Comparison of ENCODE assay signal across 8 cellular contexts in genomic region chr7:77940647-77941046, GRCh38.
DNase-seq lines count a peak whose midpoint lies in the region; ATAC-seq and TF ChIP-seq lines count a peak whose summit lies in the region.

No MANE protein-coding gene starts in this region.

- TF ChIP-seq CTCF in DOHH2 (IDR thresholded peaks at IDR 0.05; ENCODE audit: low read depth, low read length, poor library complexity, severe bottlenecking) (peak; percentile 85), OCI-LY1 (IDR thresholded peaks at IDR 0.05; ENCODE audit: low read length) (peak; percentile 89), neural crest cell (conservative IDR thresholded peaks at IDR 0.05) (peak; percentile 80)
- TF ChIP-seq CTCF in CD8-positive, alpha-beta T cell (IDR thresholded peaks at IDR 0.05) = no peak

- H3K27me3 ChIP-seq in DOHH2 (ENCODE audit: control insufficient read depth, low read length) = no peaks in the 10 kb centered on the region
- H3K27me3 ChIP-seq in OCI-LY1 (ENCODE audit: insufficient read depth, low read length) = no peaks in the 10 kb centered on the region
- H3K27me3 ChIP-seq in CD8-positive, alpha-beta T cell (ENCODE audit: insufficient read depth, low read length) = no peaks in the 10 kb centered on the region

- no peak overlapping the region for H3K27ac Mint-ChIP-seq in neural crest cell (ENCODE audit: unreplicated experiment)
- H3K27ac Mint-ChIP-seq in CD8-positive, alpha-beta T cell = no peak overlapping the region

- H3K9me2 ChIP-seq in DOHH2 (replicated peaks; ENCODE audit: control insufficient read depth, low read length) = no peaks in the 10 kb centered on the region
- no peaks in the 10 kb centered on the region for H3K9me2 ChIP-seq in OCI-LY1 (ENCODE audit: low read depth, low read length)

- peak; percentile 59 for DNase-seq in HCEC 1CT
- peak; percentile 16 to 40 for DNase-seq in dermis microvascular lymphatic vessel endothelial cell (ENCODE audit: low read depth in 2 of 2)
- DNase-seq in neural crest cell (ENCODE audit: low read depth, low spot score) = peak; percentile 28
- no peak for DNase-seq in CD8-positive, alpha-beta T cell
- no peak for DNase-seq in amniotic stem cell (lab: John Stamatoyannopoulos, UW)

- H3K4me3 ChIP-seq in DOHH2 (ENCODE audit: low read length) (no peak overlapping the region), OCI-LY1 (ENCODE audit: low read depth, low read length, poor library complexity, severe bottlenecking) (no peak overlapping the region)
- no peak overlapping the region for H3K4me3 ChIP-seq in CD8-positive, alpha-beta T cell (ENCODE audit: low read depth, low read length)

- no peaks in the 10 kb centered on the region for H3K9me3 Mint-ChIP-seq in neural crest cell
- H3K9me3 Mint-ChIP-seq in CD8-positive, alpha-beta T cell = no peaks in the 10 kb centered on the region

- H3K4me1 ChIP-seq in DOHH2 (ENCODE audit: control insufficient read depth, low read length) = peaks cover 20% of the 10 kb centered on the region
- H3K4me1 ChIP-seq in OCI-LY1 (ENCODE audit: insufficient read depth, low read length, severe bottlenecking) = peaks cover 4% of the 10 kb centered on the region
- H3K4me1 ChIP-seq in CD8-positive, alpha-beta T cell (ENCODE audit: insufficient read depth, low read length) = no peaks in the 10 kb centered on the region

- H3F3A ChIP-seq in DOHH2 (ENCODE audit: control insufficient read depth, insufficient read depth) (peaks cover 10% of the 10 kb centered on the region), OCI-LY1 (ENCODE audit: insufficient read depth, low read length) (peaks cover 6% of the 10 kb centered on the region; the same call in 1 of the 2 replicates)

- intact Hi-C loops in CD8-positive, alpha-beta T cell (cut with DNase I, micrococcal nuclease) = loop anchor here (2.0 kb wide), 1 partner anchor 100 kb away; no protein-coding TSS in a partner anchor

- no peak overlapping the region for H3K9ac ChIP-seq in OCI-LY1 (ENCODE audit: low read length)

- H3K4me2 ChIP-seq in DOHH2 (ENCODE audit: low read length) (peak overlapping the region; percentile 29; the same call in 1 of the 2 replicates), OCI-LY1 (ENCODE audit: low read length) (no peak overlapping the region)

- H3K36me3 ChIP-seq in DOHH2 (ENCODE audit: control insufficient read depth, low read length) (peaks cover 21% of the 10 kb centered on the region), OCI-LY1 (ENCODE audit: insufficient read depth, low read length) (0 out of 2 replicates have a peak, but pooled peaks cover 5% of the 10 kb centered on the region)
- no peaks in the 10 kb centered on the region for H3K36me3 ChIP-seq in CD8-positive, alpha-beta T cell (ENCODE audit: insufficient read depth, low read length)

- H3K9me3 ChIP-seq in DOHH2 (ENCODE audit: control insufficient read depth, insufficient read depth, low read length) (no peaks in the 10 kb centered on the region), OCI-LY1 (ENCODE audit: low read length) (no peaks in the 10 kb centered on the region)
- H3K9me3 ChIP-seq in CD8-positive, alpha-beta T cell (ENCODE audit: low read length) = no peaks in the 10 kb centered on the region

- no peak overlapping the region for H3K4me3 Mint-ChIP-seq in neural crest cell
- H3K4me3 Mint-ChIP-seq in CD8-positive, alpha-beta T cell = no peak overlapping the region

- no peak overlapping the region for H2AFZ ChIP-seq in OCI-LY1 (ENCODE audit: low read length)

- no peaks in the 10 kb centered on the region for H3K27me3 Mint-ChIP-seq in neural crest cell (ENCODE audit: low read depth)
- no peaks in the 10 kb centered on the region for H3K27me3 Mint-ChIP-seq in CD8-positive, alpha-beta T cell (ENCODE audit: low read depth)

- no peaks in the 10 kb centered on the region for H3K4me1 Mint-ChIP-seq in neural crest cell
- peaks cover 2% of the 10 kb centered on the region for H3K4me1 Mint-ChIP-seq in CD8-positive, alpha-beta T cell (ENCODE audit: low read depth)

- no peak overlapping the region for H3K27ac ChIP-seq in DOHH2 (ENCODE audit: low read depth, low read length)
- no peak overlapping the region for H3K27ac ChIP-seq in OCI-LY1 (ENCODE audit: low read depth, low read length, poor library complexity, severe bottlenecking)
- H3K27ac ChIP-seq in CD8-positive, alpha-beta T cell (ENCODE audit: low read depth, low read length) = no peak overlapping the region

- ATAC-seq in CD8-positive, alpha-beta T cell = no peak
- ATAC-seq in GM21447 (IDR thresholded peaks at IDR 0.05; ENCODE audit: unreplicated experiment) = no peak

- H3K36me3 Mint-ChIP-seq in neural crest cell (ENCODE audit: low read depth) = no peaks in the 10 kb centered on the region
- peaks cover 25% of the 10 kb centered on the region for H3K36me3 Mint-ChIP-seq in CD8-positive, alpha-beta T cell

- POLR2A ChIA-PET in CD8-positive, alpha-beta T cell (lab: Charles Lee) = no interaction called here

- H4K20me1 ChIP-seq in DOHH2 (ENCODE audit: control insufficient read depth, insufficient read depth, low read depth, low read length) = no peaks in the 10 kb centered on the region
- no peaks in the 10 kb centered on the region for H4K20me1 ChIP-seq in OCI-LY1 (ENCODE audit: insufficient read depth, low read length)

- H3K79me2 ChIP-seq in DOHH2 (ENCODE audit: control insufficient read depth, low read length) (no peaks in the 10 kb centered on the region), OCI-LY1 (ENCODE audit: insufficient read depth, low read length) (no peaks in the 10 kb centered on the region)

- CTCF ChIA-PET in CD8-positive, alpha-beta T cell (lab: Charles Lee) = no interaction called here

Comparison
In these comparisons a context has a peak if more than half of its experiments do, and no peak if none do; other contexts are left out.
1. DNase-seq: peak in HCEC 1CT (single experiment), dermis microvascular lymphatic vessel endothelial cell (2 of 2) and neural crest cell (single experiment); none in CD8-positive, alpha-beta T cell (0 of 7) and amniotic stem cell (single experiment).